In genomic region chr9:130523921-130524320, GRCh38 we compare ENCODE assay signal across 22 cellular contexts.
"Had no signal": no experiment of that assay in that cellular context is flagged by ENCODE, and none has a peak within 500 bp of the region (broad histone marks: within the 10 kb centered on the region; RNA-seq: fewer than 3 reads in every experiment).

No MANE protein-coding gene starts in this region.

- H3K9me3 Mint-ChIP-seq: activated CD4-positive, alpha-beta T cell treated with anti-CD3 and anti-CD28 coated beads, Interleukin-2, amount 10 ng/mL, durations not matched to agents 7 days and 5 days; naive thymus-derived CD4-positive, alpha-beta T cell; T-helper 1 cell treated with Interleukin-12 subunit alpha and Interleukin-12 subunit beta and Interleukin-4 antibody, amounts not matched to agents 30 μg/mL and 1 μg/mL, for 36 hours had no signal

- H3K4me3 Mint-ChIP-seq: activated CD4-positive, alpha-beta T cell treated with anti-CD3 and anti-CD28 coated beads, Interleukin-2, amount 10 ng/mL, durations not matched to agents 7 days and 5 days; activated CD8-positive, alpha-beta T cell treated with anti-CD3 and anti-CD28 coated beads, Interleukin-2, amount 10 ng/mL, durations not matched to agents 7 days and 5 days; activated naive CD8-positive, alpha-beta T cell; naive thymus-derived CD4-positive, alpha-beta T cell; T-helper 1 cell treated with Interleukin-12 subunit alpha and Interleukin-12 subunit beta and Interleukin-4 antibody, amounts not matched to agents 30 μg/mL and 1 μg/mL, for 36 hours had no signal

- H3K27me3 Mint-ChIP-seq: activated CD4-positive, alpha-beta T cell treated with anti-CD3 and anti-CD28 coated beads, Interleukin-2, amount 10 ng/mL, durations not matched to agents 7 days and 5 days had no signal

- DNase-seq: activated CD4-positive, alpha-beta T cell treated with anti-CD3 and anti-CD28 coated beads, Interleukin-2, amount 10 ng/mL, durations not matched to agents 7 days and 5 days; activated CD8-positive, alpha-beta T cell treated with anti-CD3 and anti-CD28 coated beads, Interleukin-2, amount 10 ng/mL, durations not matched to agents 7 days and 5 days; activated gamma-delta T cell treated with Interleukin-2 at 50 U/mL for 16 hours; adrenal gland; central memory CD4-positive, alpha-beta T cell; dorsolateral prefrontal cortex; esophagus squamous epithelium; gastrocnemius medialis; head of caudate nucleus; hypothalamus; kidney; lower lobe of right lung; naive thymus-derived CD4-positive, alpha-beta T cell; ovary; psoas muscle; stimulated activated CD4-positive, alpha-beta T cell treated with anti-CD3 and anti-CD28 coated beads, Interleukin-4, amount 100 ng/mL, for 4 hours; stimulated activated naive CD8-positive, alpha-beta T cell treated with anti-CD3 and anti-CD28 coated beads, Interleukin-15, Interleukin-2, amounts not matched to agents 100 U/mL and 50 U/mL, for 24 hours; T1000; upper lobe of left lung had no signal

- H3K27ac Mint-ChIP-seq: activated CD4-positive, alpha-beta T cell treated with anti-CD3 and anti-CD28 coated beads, Interleukin-2, amount 10 ng/mL, durations not matched to agents 7 days and 5 days; activated CD8-positive, alpha-beta T cell treated with anti-CD3 and anti-CD28 coated beads, Interleukin-2, amount 10 ng/mL, durations not matched to agents 7 days and 5 days; activated naive CD8-positive, alpha-beta T cell; naive thymus-derived CD4-positive, alpha-beta T cell; T-helper 1 cell treated with Interleukin-12 subunit alpha and Interleukin-12 subunit beta and Interleukin-4 antibody, amounts not matched to agents 30 μg/mL and 1 μg/mL, for 36 hours had no signal

- H3K4me1 Mint-ChIP-seq: activated CD4-positive, alpha-beta T cell treated with anti-CD3 and anti-CD28 coated beads, Interleukin-2, amount 10 ng/mL, durations not matched to agents 7 days and 5 days; naive thymus-derived CD4-positive, alpha-beta T cell had no signal

- ATAC-seq: activated CD8-positive, alpha-beta T cell treated with anti-CD3 and anti-CD28 coated beads, Interleukin-2, amount 10 ng/mL, durations not matched to agents 7 days and 5 days; gastrocnemius medialis; left lobe of liver; lower lobe of right lung; naive thymus-derived CD4-positive, alpha-beta T cell; psoas muscle; stimulated activated naive CD8-positive, alpha-beta T cell treated with anti-CD3 and anti-CD28 coated beads, Interleukin-15, Interleukin-2, amounts not matched to agents 100 U/mL and 50 U/mL, for 24 hours had no signal

- H3K36me3 Mint-ChIP-seq: activated naive CD8-positive, alpha-beta T cell; naive thymus-derived CD4-positive, alpha-beta T cell had no signal
